ENCODE assay signal across 25 cellular contexts in genomic region chr2:107627164-107627563, GRCh38.
"Had no signal": no experiment of that assay in that cellular context is flagged by ENCODE, and none has a peak within 500 bp of the region (broad histone marks: within the 10 kb centered on the region; RNA-seq: fewer than 3 reads in every experiment).

No MANE protein-coding gene starts in this region.

- H3K36me3 ChIP-seq: breast epithelium, gastrocnemius medialis, ovary, prostate gland, sigmoid colon, suprapubic skin, tibial artery, upper lobe of right lung had no signal

- DNase-seq: activated CD4-positive, alpha-beta T cell treated with anti-CD3 and anti-CD28 coated beads for 1 hour; activated CD4-positive, alpha-beta T cell treated with anti-CD3 and anti-CD28 coated beads, Interleukin-2, amount 50 U/mL, for 1 hour; activated CD8-positive, alpha-beta T cell treated with anti-CD3 and anti-CD28 coated beads for 36 hours; activated gamma-delta T cell treated with Interleukin-2 at 50 U/mL for 16 hours; activated naive CD4-positive, alpha-beta T cell treated with anti-CD3 and anti-CD28 coated beads, Interleukin-2, amount 50 U/mL, for 16 hours; activated T-cell treated with anti-CD3 and anti-CD28 coated beads, Interleukin-2, amount 50 U/mL, for 4 hours; amygdala; dermis blood vessel endothelial cell; effector CD4-positive, alpha-beta T cell; gastrocnemius medialis; head of caudate nucleus; hippocampal formation; left colon; naive thymus-derived CD4-positive, alpha-beta T cell; ovary; retina; sigmoid colon; small intestine; stimulated activated naive B cell treated with anti-CD40 and anti-IgM and Interleukin-4, amounts not matched to agents 10 μg/mL and 1 μg/mL and 100 μg/mL, for 72 hours; T-helper 9 cell; tibial artery; upper lobe of right lung had no signal

- H3K27ac ChIP-seq: breast epithelium, gastrocnemius medialis, ovary, prostate gland, sigmoid colon, suprapubic skin, tibial artery, upper lobe of right lung had no signal

- H3K4me3 ChIP-seq: breast epithelium, gastrocnemius medialis, ovary, prostate gland, sigmoid colon, suprapubic skin, tibial artery, upper lobe of right lung had no signal

- H3K27me3 ChIP-seq: breast epithelium, gastrocnemius medialis, ovary, sigmoid colon, suprapubic skin, tibial artery, upper lobe of right lung had no signal

- H3K9me3 ChIP-seq: gastrocnemius medialis, ovary, prostate gland, upper lobe of right lung had no signal

- H3K4me1 ChIP-seq: breast epithelium, gastrocnemius medialis, prostate gland, sigmoid colon, suprapubic skin, tibial artery, upper lobe of right lung had no signal
